In genomic region chr15:66293419-66294156, GRCh38 we compare ENCODE assay signal across 8 cellular contexts. TPM values are rescaled to one million over a fixed set of nuclear protein-coding genes. Genes with fewer than 3 reads are reported as not detected.
DNase-seq lines count a peak whose midpoint lies in the region; ATAC-seq and TF ChIP-seq lines count a peak whose summit lies in the region.

TSS of gene DIS3L (plus strand) at chr15:66293568. CDS start at chr15:66293597, 29 bp downstream.

- POLR2A ChIA-PET in Caco-2 (lab: Charles Lee): interaction anchor here (0.5 to 1.0 kb wide), 5 partner anchors 63 to 392 kb away, joined by 3 to 5 read pairs (median 3); partner anchors contain the start of gene MAP2K1

- H3K27me3 Mint-ChIP-seq in Caco-2 (ENCODE audit: insufficient read depth, unreplicated experiment) (no peaks in the 10 kb centered on the region), type B pancreatic cell (no peaks in the 10 kb centered on the region)
- H3K27me3 Mint-ChIP-seq in activated naive CD8-positive, alpha-beta T cell: no peaks in the 10 kb centered on the region

- peak; percentile 94 for ATAC-seq in Right ventricle myocardium superior (ENCODE audit: poor library complexity)

- H3K4me1 Mint-ChIP-seq in Caco-2 (ENCODE audit: low read depth, unreplicated experiment) (peaks cover 6% of the 10 kb centered on the region), type B pancreatic cell (ENCODE audit: unreplicated experiment) (peaks cover 37% of the 10 kb centered on the region)
- H3K4me1 Mint-ChIP-seq in activated naive CD8-positive, alpha-beta T cell (ENCODE audit: low read depth): peaks cover 46% of the 10 kb centered on the region

- no peaks in the 10 kb centered on the region for H3K27me3 ChIP-seq in Caco-2 (replicated peaks; ENCODE audit: control insufficient read depth, insufficient read depth, low read length)

- peak within 1 kb of the TSS; percentile 91 for H3K4me3 Mint-ChIP-seq in Caco-2 (ENCODE audit: unreplicated experiment)
- H3K4me3 Mint-ChIP-seq in activated naive CD8-positive, alpha-beta T cell: peak within 1 kb of the TSS; percentile 91
- H3K4me3 Mint-ChIP-seq in type B pancreatic cell: peak within 1 kb of the TSS; percentile 90

- DNase-seq in Caco-2 (peak; percentile 58 to 71), GM20000 (ENCODE audit: low spot score) (peak; percentile 91), HUDEP-2 (lab: John Stamatoyannopoulos, UW; ENCODE audit: unreplicated experiment in 76 of 76) (peak in 54 of 76 experiments; percentile 18 to 82 (median 42)), SKM-1 treated with dmso at 0.1 percent for 144 hours (lab: John Stamatoyannopoulos, UW; ENCODE audit: unreplicated experiment) (peak; percentile 57), Right ventricle myocardium superior (peak; percentile 82), posterior cingulate gyrus (peak; percentile 23 to 91 (median 42)), type B pancreatic cell (ENCODE audit: extremely low spot score, unreplicated experiment) (peak; percentile 75)

- TF ChIP-seq CTCF in Caco-2 (IDR thresholded peaks at IDR 0.05; ENCODE audit: insufficient read depth in 1 of 2, low read depth in 1 of 2, low read length in 1 of 2, severe bottlenecking in 1 of 2, unreplicated experiment in 1 of 2) (no peak), GM20000 (IDR thresholded peaks at IDR 0.05; ENCODE audit: extremely low read depth, missing control alignments) (no peak), type B pancreatic cell (conservative IDR thresholded peaks at IDR 0.05) (no peak)

- no peaks in the 10 kb centered on the region for H3K36me3 ChIP-seq in Caco-2 (ENCODE audit: control insufficient read depth, insufficient read depth, low read length)

- intact Hi-C loops in Caco-2 (cut with micrococcal nuclease; ENCODE audit: unreplicated experiment): no loop called here
- intact Hi-C loops in Right ventricle myocardium superior (cut with DNase I): loop anchor here (5.0 kb wide), 1 partner anchor 376 kb away; no protein-coding TSS in a partner anchor
- intact Hi-C loops in posterior cingulate gyrus (cut with DNase I): loop anchor here (5.0 to 10.0 kb wide), 4 partner anchors 159 to 659 kb away; partner anchors contain the start of gene SNAPC5

- H3K4me1 ChIP-seq in Caco-2: peaks cover 13% of the 10 kb centered on the region; the same call in 1 of the 2 replicates

- no peaks in the 10 kb centered on the region for H3K9me3 Mint-ChIP-seq in Caco-2 (ENCODE audit: unreplicated experiment)
- H3K9me3 Mint-ChIP-seq in activated naive CD8-positive, alpha-beta T cell (ENCODE audit: low read depth): no peaks in the 10 kb centered on the region
- H3K9me3 Mint-ChIP-seq in type B pancreatic cell: no peaks in the 10 kb centered on the region

- BruUV-seq in Caco-2 (replicated peaks; lab: Mats Ljungman, UMichigan): no TSS peak

- H3K9me3 ChIP-seq in Caco-2: no peaks in the 10 kb centered on the region

- CTCF ChIA-PET in Caco-2 (lab: Charles Lee): interaction anchor here (1.0 to 2.6 kb wide), 2 partner anchors 205 to 301 kb away, joined by 3 to 8 read pairs; no protein-coding TSS in a partner anchor

- H3K36me3 Mint-ChIP-seq in Caco-2 (ENCODE audit: insufficient read depth, unreplicated experiment) (peaks cover 24% of the 10 kb centered on the region), type B pancreatic cell (peaks cover 6% of the 10 kb centered on the region)
- H3K36me3 Mint-ChIP-seq in activated naive CD8-positive, alpha-beta T cell: peaks cover 2% of the 10 kb centered on the region

- peak within 1 kb of the TSS; percentile 86 for H3K27ac Mint-ChIP-seq in Caco-2 (ENCODE audit: unreplicated experiment)
- H3K27ac Mint-ChIP-seq in activated naive CD8-positive, alpha-beta T cell: peak within 1 kb of the TSS; percentile 94
- H3K27ac Mint-ChIP-seq in type B pancreatic cell: peak within 1 kb of the TSS; percentile 87

- H3K4me3 ChIP-seq in Caco-2 (ENCODE audit: low read depth, low read length): peak within 1 kb of the TSS; percentile 72

RNA-seq across cellular contexts. Expression of gene DIS3L, which starts in this region (rescaled TPM):
- total RNA-seq in Caco-2 (2022): 25.3 and 25.6 TPM in 2 replicates
- 40.1 TPM for total RNA-seq in Right ventricle myocardium superior
- 21.6 and 37.7 TPM in 2 replicates for total RNA-seq in type B pancreatic cell (ENCODE audit: low replicate concordance)

Comparison
In these comparisons a context has a peak if more than half of its experiments do, and no peak if none do; other contexts are left out.
1. Peak in every context shown above with its lines: DNase-seq, ATAC-seq and H3K4me3 ChIP-seq.